ENCODE assay signal across 18 cellular contexts in genomic region chr12:48938805-48939204, GRCh38. TPM values are rescaled to one million over a fixed set of nuclear protein-coding genes. Genes with fewer than 3 reads are reported as not detected.
A peak's percentile ranks its signal among the peaks of the same experiment; 100 is the strongest.
DNase-seq lines count a peak whose midpoint lies in the region; ATAC-seq and TF ChIP-seq lines count a peak whose summit lies in the region.
"Had no signal": no experiment of that assay in that cellular context is flagged by ENCODE, and none has a peak within 500 bp of the region (broad histone marks: within the 10 kb centered on the region; RNA-seq: fewer than 3 reads in every experiment).

No MANE protein-coding gene starts in this region.

- TSS peak; percentile 9 for BruUV-seq in PC-3 (replicated peaks; lab: Mats Ljungman, UMichigan)

- H3K27me3 Mint-ChIP-seq in endothelial cell (ENCODE audit: unreplicated experiment), result peaks cover 12% of the 10 kb centered on the region
- no peaks in the 10 kb centered on the region for H3K27me3 Mint-ChIP-seq in stimulated activated naive B cell treated with anti-CD40 and anti-IgM and Interleukin-4, amounts not matched to agents 10 μg/mL and 1 μg/mL and 100 μg/mL, for 72 hours
- H3K27me3 Mint-ChIP-seq: CD4-positive, alpha-beta memory T cell had no signal

- CTCF ChIA-PET in HEK293 (lab: Yijun Ruan, JAX) (interaction anchor here (0.5 to 8.2 kb wide), 16 partner anchors 9 to 321 kb away, joined by 3 to 64 read pairs (median 3); partner anchors contain the start of genes ARF3 and WNT1), PC-3 (lab: Charles Lee) (no interaction called here)

- H3K4me2 ChIP-seq in PC-3 (ENCODE audit: low read length), result no peak overlapping the region
- H3K4me2 ChIP-seq: PC-9 had no signal

- POLR2A ChIA-PET in HEK293 (lab: Yijun Ruan, JAX), result interaction anchor here (0.6 kb wide), 1 partner anchor 40 kb away, joined by 6 read pairs; no protein-coding TSS in a partner anchor
- POLR2A ChIA-PET in PC-3 (lab: Charles Lee; ENCODE audit: unreplicated experiment), result no interaction called here

- H3K79me2 ChIP-seq in PC-3 (ENCODE audit: low read length), result peaks cover 20% of the 10 kb centered on the region

- H3K9me3 Mint-ChIP-seq in endothelial cell (ENCODE audit: unreplicated experiment), result no peaks in the 10 kb centered on the region
- no peaks in the 10 kb centered on the region for H3K9me3 Mint-ChIP-seq in stimulated activated naive B cell treated with anti-CD40 and anti-IgM and Interleukin-4, amounts not matched to agents 10 μg/mL and 1 μg/mL and 100 μg/mL, for 72 hours

- DNase-seq in PC-3 (no peak), endothelial cell (ENCODE audit: low spot score) (no peak), body of pancreas (no peak)
- DNase-seq in stimulated activated naive B cell treated with anti-CD40 and anti-IgM and Interleukin-4, amounts not matched to agents 10 μg/mL and 1 μg/mL and 100 μg/mL, for 72 hours, result peak; percentile 17
- DNase-seq: CD4-positive, alpha-beta memory T cell; DMS79; KG1; NCI-H1105 treated with DMSO at 0.1 percent for 48 hours; NCI-H187; NCI-H345; NCI-H526 treated with DMSO at 0.1 percent for 48 hours; PC-9; SW 1271 had no signal

- TF ChIP-seq CTCF in HEK293 (tag by site-specific recombination; IDR thresholded peaks at IDR 0.05), result no peak
- no peak for TF ChIP-seq CTCF in PC-3 (conservative IDR thresholded peaks at IDR 0.05; ENCODE audit: low read depth, low read length)
- no peak for TF ChIP-seq CTCF in endothelial cell (IDR thresholded peaks at IDR 0.05; ENCODE audit: unreplicated experiment)
- TF ChIP-seq CTCF in body of pancreas (IDR thresholded peaks at IDR 0.05), result no peak

- H3K27me3 ChIP-seq in PC-3 (ENCODE audit: low read length) (no peaks in the 10 kb centered on the region), body of pancreas (no peaks in the 10 kb centered on the region)

- intact Hi-C loops in PC-3 (cut with micrococcal nuclease) (no loop called here), body of pancreas (cut with DNase I) (loop anchor here (10.0 kb wide), 1 partner anchor 84 kb away; the partner anchor contains the start of gene DDX23)

- H2AFZ ChIP-seq in PC-3 (ENCODE audit: low read length), result no peak overlapping the region
- H2AFZ ChIP-seq: PC-9 had no signal

- no peaks in the 10 kb centered on the region for H3K9me2 ChIP-seq in PC-3 (replicated peaks; ENCODE audit: low read length)

- no peak for TF ChIP-seq POLR2A in body of pancreas (IDR thresholded peaks at IDR 0.05)

- H3K36me3 ChIP-seq in HEK293 (ENCODE audit: control insufficient read depth in 2 of 2, insufficient read depth in 1 of 2, low read length in 2 of 2) (peaks cover 17 to 83% of the 10 kb centered on the region in 2 experiments), PC-3 (ENCODE audit: low read depth, low read length) (peaks cover 41% of the 10 kb centered on the region), body of pancreas (replicated peaks in 1 of 2; ENCODE audit: insufficient read depth in 1 of 2, low read depth in 2 of 2) (no peaks in the 10 kb centered on the region)

- no peak overlapping the region for H3K27ac Mint-ChIP-seq in endothelial cell (ENCODE audit: unreplicated experiment)
- peak overlapping the region; percentile 74 for H3K27ac Mint-ChIP-seq in stimulated activated naive B cell treated with anti-CD40 and anti-IgM and Interleukin-4, amounts not matched to agents 10 μg/mL and 1 μg/mL and 100 μg/mL, for 72 hours

- ATAC-seq in PC-3, result no peak
- ATAC-seq in stimulated activated naive B cell treated with anti-CD40 and anti-IgM and Interleukin-4, amounts not matched to agents 10 μg/mL and 1 μg/mL and 100 μg/mL, for 72 hours (replicated peaks), result peak; percentile 84 to 85
- no peak for ATAC-seq in GM19452 (IDR thresholded peaks at IDR 0.05; ENCODE audit: unreplicated experiment)
- ATAC-seq in HG03469 (IDR thresholded peaks at IDR 0.05; ENCODE audit: unreplicated experiment), result no peak
- no peak for ATAC-seq in body of pancreas

- H3K4me3 ChIP-seq in HEK293 (ENCODE audit: low read depth, low read length), result no peak overlapping the region
- H3K4me3 ChIP-seq in PC-3 (ENCODE audit: low read length), result no peak overlapping the region
- H3K4me3 ChIP-seq in body of pancreas, result no peak overlapping the region
- H3K4me3 ChIP-seq: PC-9 had no signal

- H3K36me3 Mint-ChIP-seq in endothelial cell (ENCODE audit: low read depth, unreplicated experiment), result peaks cover 51% of the 10 kb centered on the region
- H3K36me3 Mint-ChIP-seq in stimulated activated naive B cell treated with anti-CD40 and anti-IgM and Interleukin-4, amounts not matched to agents 10 μg/mL and 1 μg/mL and 100 μg/mL, for 72 hours, result peaks cover 59 to 79% of the 10 kb centered on the region in 2 donors

- H3K4me1 Mint-ChIP-seq in endothelial cell (ENCODE audit: unreplicated experiment), result peaks cover 25% of the 10 kb centered on the region
- peaks cover 33 to 56% of the 10 kb centered on the region in 2 donors for H3K4me1 Mint-ChIP-seq in stimulated activated naive B cell treated with anti-CD40 and anti-IgM and Interleukin-4, amounts not matched to agents 10 μg/mL and 1 μg/mL and 100 μg/mL, for 72 hours

- H3K9me3 ChIP-seq in HEK293 (ENCODE audit: control insufficient read depth, insufficient read depth, low read depth, low read length) (no peaks in the 10 kb centered on the region), PC-3 (ENCODE audit: low read length) (no peaks in the 10 kb centered on the region), body of pancreas (no peaks in the 10 kb centered on the region)

- peaks cover 6% of the 10 kb centered on the region; the same call in 1 of the 2 replicates for H4K20me1 ChIP-seq in PC-3 (ENCODE audit: low read length)

- H3K27ac ChIP-seq in HEK293 (ENCODE audit: extremely low read depth, low read depth, low read length) (no peak overlapping the region), PC-3 (ENCODE audit: low read length) (no peak overlapping the region), body of pancreas (no peak overlapping the region)
- H3K27ac ChIP-seq: PC-9 had no signal

- peak overlapping the region; percentile 29 for H3K4me3 Mint-ChIP-seq in endothelial cell (ENCODE audit: unreplicated experiment)
- no peak overlapping the region for H3K4me3 Mint-ChIP-seq in stimulated activated naive B cell treated with anti-CD40 and anti-IgM and Interleukin-4, amounts not matched to agents 10 μg/mL and 1 μg/mL and 100 μg/mL, for 72 hours
- H3K4me3 Mint-ChIP-seq: CD4-positive, alpha-beta memory T cell had no signal

- no peak overlapping the region for H3K9ac ChIP-seq in PC-3 (ENCODE audit: low read length)

- no peaks in the 10 kb centered on the region for H3F3A ChIP-seq in PC-3 (ENCODE audit: low read length, unreplicated experiment)

- no peaks in the 10 kb centered on the region for H3K4me1 ChIP-seq in HEK293 (ENCODE audit: control insufficient read depth, insufficient read depth, low read length)
- no peaks in the 10 kb centered on the region for H3K4me1 ChIP-seq in PC-3 (ENCODE audit: insufficient read depth, low read length)
- no peaks in the 10 kb centered on the region for H3K4me1 ChIP-seq in body of pancreas

- WGBS in body of pancreas, 2 donors, result 74 to 88% methylated on average over 4 to 7 of the region's 7 CpGs

TF ChIP-seq in HEK293, 187 proteins besides CTCF, POLR2A, EP300 and RAD21:
- TF ChIP-seq, protein P1, sequence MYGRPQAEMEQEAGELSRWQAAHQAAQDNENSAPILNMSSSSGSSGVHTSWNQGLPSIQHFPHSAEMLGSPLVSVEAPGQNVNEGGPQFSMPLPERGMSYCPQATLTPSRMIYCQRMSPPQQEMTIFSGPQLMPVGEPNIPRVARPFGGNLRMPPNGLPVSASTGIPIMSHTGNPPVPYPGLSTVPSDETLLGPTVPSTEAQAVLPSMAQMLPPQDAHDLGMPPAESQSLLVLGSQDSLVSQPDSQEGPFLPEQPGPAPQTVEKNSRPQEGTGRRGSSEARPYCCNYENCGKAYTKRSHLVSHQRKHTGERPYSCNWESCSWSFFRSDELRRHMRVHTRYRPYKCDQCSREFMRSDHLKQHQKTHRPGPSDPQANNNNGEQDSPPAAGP (tag by site-specific recombination; IDR thresholded peaks at IDR 0.05), result 0 out of 2 replicates have a peak, but pooled peaks have one; percentile 33
- TF ChIP-seq ZNF558 (tag by site-specific recombination; IDR thresholded peaks at IDR 0.05), result no peak
- TF ChIP-seq, protein P2, sequence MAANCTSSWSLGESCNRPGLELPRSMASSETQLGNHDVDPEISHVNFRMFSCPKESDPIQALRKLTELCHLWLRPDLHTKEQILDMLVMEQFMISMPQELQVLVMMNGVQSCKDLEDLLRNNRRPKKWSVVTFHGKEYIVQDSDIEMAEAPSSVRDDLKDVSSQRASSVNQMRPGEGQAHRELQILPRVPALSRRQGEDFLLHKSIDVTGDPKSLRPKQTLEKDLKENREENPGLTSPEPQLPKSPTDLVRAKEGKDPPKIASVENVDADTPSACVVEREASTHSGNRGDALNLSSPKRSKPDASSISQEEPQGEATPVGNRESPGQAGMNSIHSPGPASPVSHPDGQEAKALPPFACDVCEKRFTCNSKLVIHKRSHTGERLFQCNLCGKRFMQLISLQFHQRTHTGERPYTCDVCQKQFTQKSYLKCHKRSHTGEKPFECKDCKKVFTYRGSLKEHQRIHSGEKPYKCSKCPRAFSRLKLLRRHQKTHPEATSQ (tag by site-specific recombination; IDR thresholded peaks at IDR 0.05), result no peak

RNA-seq across cellular contexts. Expression of gene FKBP11, which starts 13.5 kb away (rescaled TPM):
- total RNA-seq in PC-3 (2014; rRNA removed), result 9.7 and 16.4 TPM in 2 replicates
- 16.0 TPM for total RNA-seq in endothelial cell (ENCODE audit: unreplicated experiment)
- total RNA-seq in body of pancreas, result 10 to 100 TPM; 31.1 to 98.6 TPM

RNA-seq across cellular contexts. Expression of gene ARF3, which starts 18.5 kb away (rescaled TPM):
- 85.5 and 93.0 TPM in 2 replicates for total RNA-seq in PC-3 (2014; rRNA removed)
- total RNA-seq in endothelial cell (ENCODE audit: unreplicated experiment), result 307 TPM
- total RNA-seq in body of pancreas, result 10 to 100 TPM; 22.3 to 24.1 TPM

RNA-seq across cellular contexts. Expression of gene WNT10B, which starts 32.7 kb away (rescaled TPM):
- 3.7 and 7.4 TPM in 2 replicates for total RNA-seq in PC-3 (2014; rRNA removed)
- total RNA-seq in endothelial cell (ENCODE audit: unreplicated experiment), result 0.33 TPM
- 1 to 10 TPM in 1 of 2 donors, not detected in 1; 1.3 TPM for total RNA-seq in body of pancreas
- total RNA-seq: PC-9 had no signal

RNA-seq across cellular contexts. Expression of gene WNT1, which starts 39.3 kb away (rescaled TPM):
- total RNA-seq in PC-3 (2014; rRNA removed) (not detected in 2 replicates), endothelial cell (ENCODE audit: unreplicated experiment) (not detected), body of pancreas (not detected)
- total RNA-seq: H1, PC-9, SK-MEL-5 had no signal

Comparison
In these comparisons a context has a peak if more than half of its experiments do, and no peak if none do; other contexts are left out.
1. ATAC-seq: peak in stimulated activated naive B cell treated with anti-CD40 and anti-IgM and Interleukin-4, amounts not matched to agents 10 μg/mL and 1 μg/mL and 100 μg/mL, for 72 hours (2 of 2); none in PC-3 (single experiment), GM19452 (single experiment), HG03469 (single experiment) and body of pancreas (single experiment).